8 cellular contexts compared by ENCODE assay signal in the genomic region with DNA sequence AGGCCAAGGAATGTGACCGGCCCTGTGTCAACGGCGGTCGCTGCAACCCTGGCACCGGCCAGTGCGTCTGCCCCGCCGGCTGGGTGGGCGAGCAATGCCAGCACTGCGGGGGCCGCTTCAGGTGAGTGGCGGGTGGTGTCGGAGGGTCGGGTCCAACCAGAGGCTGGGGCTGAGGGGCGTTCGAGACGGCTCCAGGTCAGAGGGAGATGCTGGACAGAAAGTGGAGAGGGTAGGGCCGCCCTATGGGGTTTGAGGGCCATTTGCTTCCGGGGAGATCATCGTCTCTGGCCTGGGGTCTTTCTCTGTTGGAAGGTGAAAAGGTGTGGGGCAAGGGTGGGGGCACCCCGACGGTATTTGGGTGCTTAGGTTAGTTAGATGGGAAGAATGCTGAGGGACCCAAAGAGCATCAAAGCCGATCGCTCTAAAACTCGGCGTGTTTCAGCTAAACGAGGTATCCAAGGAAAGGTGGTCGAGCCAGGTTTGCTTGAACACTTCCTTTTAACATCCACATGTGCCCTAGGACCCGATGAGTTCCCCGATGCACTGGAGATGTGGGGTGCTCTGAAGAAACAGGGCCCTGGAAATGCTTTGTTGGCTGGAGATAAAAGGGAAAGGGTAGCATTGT. TPM values are rescaled to one million over a fixed set of nuclear protein-coding genes. Genes with fewer than 3 reads are reported as not detected.
DNase-seq lines count a peak whose midpoint lies in the region; ATAC-seq, FAIRE-seq and TF ChIP-seq lines count a peak whose summit lies in the region.

No MANE protein-coding gene starts in this region.

- H3K36me3 ChIP-seq in esophagus squamous epithelium (no peaks in the 10 kb centered on the region), pancreas (no peaks in the 10 kb centered on the region)

- TF ChIP-seq CTCF in AG04449 (IDR thresholded peaks at IDR 0.05; ENCODE audit: insufficient read depth, low read length, missing control alignments) (no peak), RWPE1 (conservative IDR thresholded peaks at IDR 0.05; ENCODE audit: low read depth) (no peak), esophagus squamous epithelium (IDR thresholded peaks at IDR 0.05) (no peak), pancreas (IDR thresholded peaks at IDR 0.05) (no peak)

- H3K4me1 ChIP-seq in esophagus squamous epithelium (peaks cover 15 to 33% (median 19%) of the 10 kb centered on the region in 3 donors), pancreas (peaks cover 0 to 23% (median 14%) of the 10 kb centered on the region in 3 donors)

- CTCF ChIA-PET in AG04449 (lab: Yijun Ruan, JAX) = interaction anchor here (2.1 kb wide), 1 partner anchor 92 kb away, joined by 5 read pairs; no protein-coding TSS in a partner anchor
- CTCF ChIA-PET in RWPE1 (lab: Yijun Ruan, JAX) = no interaction called here

- no peak for TF ChIP-seq POLR2A in esophagus squamous epithelium (IDR thresholded peaks at IDR 0.05)

- peak overlapping the region; percentile 73 for H3K27ac ChIP-seq in RWPE1
- peak overlapping the region; percentile 74 to 86 (median 83) for H3K27ac ChIP-seq in esophagus squamous epithelium
- H3K27ac ChIP-seq in pancreas = peak overlapping the region; percentile 27 to 81 (median 71)

- H3K27me3 ChIP-seq in esophagus squamous epithelium (no peaks in the 10 kb centered on the region), pancreas (no peaks in the 10 kb centered on the region)

- POLR2A ChIA-PET in AG04449 (lab: Yijun Ruan, JAX) (no interaction called here), RWPE1 (lab: Yijun Ruan, JAX; ENCODE audit: low non-redundant PET) (no interaction called here)

- FAIRE-seq in pancreas (lab: Jason Lieb, UNC) = no peak

- H3K9me3 ChIP-seq in esophagus squamous epithelium (no peaks in the 10 kb centered on the region), pancreas (no peaks in the 10 kb centered on the region)

- DNase-seq in AG04449 (ENCODE audit: low read depth, low spot score) (no peak), RWPE1 (ENCODE audit: low spot score) (peak; percentile 30), esophagus squamous epithelium (lab: John Stamatoyannopoulos, UW) (no peak), pancreas (peak in 1 of 6 donors; percentile 85), HCEC 1CT (no peak), SKM-1 treated with dmso at 0.1 percent for 144 hours (lab: John Stamatoyannopoulos, UW; ENCODE audit: unreplicated experiment) (no peak), EL (no peak)

- WGBS in esophagus squamous epithelium, 2 donors = 0 to 3% methylated on average over 12 to 20 of the region's 30 CpGs
- 0% methylated on average over 29 to 30 of the region's 30 CpGs for WGBS in pancreas, 2 donors

- H3K4me3 ChIP-seq in AG04449 (ENCODE audit: low read depth, low read length) = peak overlapping the region; percentile 87
- peak overlapping the region; percentile 61 to 97 (median 82) for H3K4me3 ChIP-seq in esophagus squamous epithelium
- H3K4me3 ChIP-seq in pancreas = peak overlapping the region; percentile 72 to 99 (median 81)

- ATAC-seq in GM19467 (IDR thresholded peaks at IDR 0.05; ENCODE audit: unreplicated experiment) (peak; percentile 15), pancreas (peak in 1 of 4 donors; percentile 6)

- intact Hi-C loops in esophagus squamous epithelium (cut with DNase I) = no loop called here
- intact Hi-C loops in pancreas (cut with DNase I) = no loop called here

RNA-seq across cellular contexts. Expression of gene ATRN, which starts 0.7 kb away (rescaled TPM):
- total RNA-seq in esophagus squamous epithelium = 10 to 100 TPM; 15.4 to 23.1 (median 21.4) TPM
- total RNA-seq in pancreas = 10 to 100 TPM; 17.5 to 30.4 (median 25.0) TPM
- polyA plus RNA-seq in pancreas = 1 to 10 TPM; 3.6 to 7.7 TPM
